In the genomic region with DNA sequence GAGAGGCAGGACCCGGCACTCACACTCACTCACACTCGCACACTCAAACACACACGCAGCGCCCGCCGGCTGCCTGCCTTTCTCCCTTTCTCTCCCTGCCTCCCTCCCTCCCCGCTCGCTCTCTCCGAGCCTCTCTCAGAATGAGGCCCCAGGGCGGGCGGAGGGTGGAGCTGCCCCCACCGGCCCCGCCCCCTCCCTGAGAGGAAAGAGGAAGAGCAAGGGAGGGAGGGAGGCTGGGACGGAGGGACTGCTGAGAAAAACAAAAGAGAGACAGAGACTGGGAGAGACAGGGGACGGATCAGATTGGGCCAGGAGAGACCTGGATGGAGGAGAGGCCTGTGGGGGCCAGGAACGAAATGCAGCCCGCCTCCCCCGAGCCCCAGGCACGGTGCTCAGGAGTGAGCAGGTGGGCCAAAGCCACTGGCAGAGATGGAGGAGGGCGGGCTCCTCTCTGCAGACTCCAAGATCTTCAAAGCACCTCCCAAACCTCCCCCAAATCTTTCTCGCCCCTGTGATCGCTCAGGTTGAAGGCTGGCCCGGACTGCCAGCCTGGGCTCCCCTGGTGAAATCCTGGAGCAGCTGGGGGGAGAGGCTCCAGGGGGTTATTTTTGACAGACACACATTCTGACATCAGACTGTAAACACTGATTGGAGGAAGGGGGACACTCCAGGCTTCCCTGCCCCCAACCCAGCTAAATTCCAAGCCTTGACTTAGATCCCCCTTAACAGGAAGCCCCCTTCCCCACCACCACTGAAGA, we compare ENCODE assay signal across 8 cellular contexts. TPM values are rescaled to one million over a fixed set of nuclear protein-coding genes. Genes with fewer than 3 reads are reported as not detected.
DNase-seq lines count a peak whose midpoint lies in the region; ATAC-seq lines count a peak whose summit lies in the region.

No MANE protein-coding gene starts in this region.

- peaks cover 62 to 65% of the 10 kb centered on the region in 2 donors for H3K4me1 Mint-ChIP-seq in effector memory CD8-positive, alpha-beta T cell (ENCODE audit: low read depth in 2 of 2)

- peak overlapping the region; percentile 89 to 91 for H3K4me3 Mint-ChIP-seq in effector memory CD8-positive, alpha-beta T cell

- H2BK120ac ChIP-seq in mesenchymal stem cell (ENCODE audit: low read depth, low read length) = peak overlapping the region; percentile 76

- peak overlapping the region; percentile 77 for H2AK5ac ChIP-seq in mesenchymal stem cell (ENCODE audit: low read length, severe bottlenecking)

- H3K36me3 ChIP-seq in BLaER1 (peaks cover 23% of the 10 kb centered on the region), mesenchymal stem cell (ENCODE audit: control insufficient read depth in 1 of 2, insufficient read depth in 2 of 2, low read depth in 1 of 2, low read length in 2 of 2) (peaks cover 17 to 20% of the 10 kb centered on the region in 2 experiments)

- H3K27me3 Mint-ChIP-seq in effector memory CD8-positive, alpha-beta T cell = no peaks in the 10 kb centered on the region

- peak overlapping the region; percentile 85 to 93 for H3K27ac Mint-ChIP-seq in effector memory CD8-positive, alpha-beta T cell

- peak overlapping the region; percentile 22 to 57 for H2BK12ac ChIP-seq in mesenchymal stem cell (ENCODE audit: low read length in 2 of 2)

- H3K36me3 Mint-ChIP-seq in effector memory CD8-positive, alpha-beta T cell (ENCODE audit: insufficient read depth) = peaks cover 31% of the 10 kb centered on the region

- H3K79me1 ChIP-seq in mesenchymal stem cell (replicated peaks; ENCODE audit: low read length, poor library complexity, severe bottlenecking) = peaks cover 11% of the 10 kb centered on the region

- peaks cover 65% of the 10 kb centered on the region for H4K20me1 ChIP-seq in BLaER1

- no peaks in the 10 kb centered on the region for H3K27me3 ChIP-seq in BLaER1
- H3K27me3 ChIP-seq in mesenchymal stem cell (ENCODE audit: control insufficient read depth in 1 of 2, insufficient read depth in 1 of 2, low read length in 2 of 2) = no peaks in the 10 kb centered on the region

- H3K18ac ChIP-seq in mesenchymal stem cell (ENCODE audit: low read depth in 1 of 2, low read length in 2 of 2) = peak overlapping the region; percentile 85 to 95

- H2AFZ ChIP-seq in mesenchymal stem cell (ENCODE audit: low read depth, low read length) = no peak overlapping the region

- peak overlapping the region; percentile 82 for H2BK15ac ChIP-seq in mesenchymal stem cell (ENCODE audit: low read depth, poor library complexity, severe bottlenecking)

- peak overlapping the region in 1 of 2 experiments; percentile 82 for H3K14ac ChIP-seq in mesenchymal stem cell (ENCODE audit: low read length in 2 of 2)

- peak overlapping the region; percentile 54 for H2BK5ac ChIP-seq in mesenchymal stem cell (ENCODE audit: low read depth, low read length, poor library complexity, severe bottlenecking)

- H3K4me1 ChIP-seq in BLaER1 (peaks cover 67% of the 10 kb centered on the region), mesenchymal stem cell (ENCODE audit: control insufficient read depth, insufficient read depth, low read depth, low read length) (peaks cover 37% of the 10 kb centered on the region)

- H3K9me3 ChIP-seq in BLaER1 = no peaks in the 10 kb centered on the region
- no peaks in the 10 kb centered on the region for H3K9me3 ChIP-seq in mesenchymal stem cell (ENCODE audit: control insufficient read depth, low read length)

- H3K4me2 ChIP-seq in BLaER1 (peak overlapping the region; percentile 98), mesenchymal stem cell (ENCODE audit: low read length, poor library complexity, severe bottlenecking) (peak overlapping the region; percentile 51)

- H4K8ac ChIP-seq in mesenchymal stem cell (ENCODE audit: low read length) = peak overlapping the region; percentile 53

- H3K4ac ChIP-seq in mesenchymal stem cell (ENCODE audit: low read depth in 1 of 2, low read length in 2 of 2) = peak overlapping the region; percentile 53 to 95

- DNase-seq in NCI-H82 (lab: John Stamatoyannopoulos, UW) (peak; percentile 91), mesenchymal stem cell (peak; percentile 90)
- DNase-seq in activated CD8-positive, alpha-beta memory T cell treated with anti-CD3 and anti-CD28 coated beads for 24 hours = peak; percentile 93
- DNase-seq in effector memory CD8-positive, alpha-beta T cell = peak; percentile 59 to 66 (median 63)
- peak; percentile 75 for DNase-seq in stimulated activated CD8-positive, alpha-beta memory T cell treated with anti-CD3 and anti-CD28 coated beads, Interleukin-12 subunit alpha, Interleukin-12 subunit beta, amount 100 ng/mL, for 4 hours (ENCODE audit: low read depth)

- ATAC-seq in GM19043 (IDR thresholded peaks at IDR 0.05; ENCODE audit: low read depth, unreplicated experiment) (peak; percentile 58), HG03432 (IDR thresholded peaks at IDR 0.05; ENCODE audit: unreplicated experiment) (peak; percentile 70)
- peak; percentile 66 for ATAC-seq in effector memory CD8-positive, alpha-beta T cell (replicated peaks)

- peak overlapping the region; percentile 63 for H4K91ac ChIP-seq in mesenchymal stem cell (ENCODE audit: low read length)

- peak overlapping the region in 1 of 2 experiments; percentile 53 for H3K23ac ChIP-seq in mesenchymal stem cell (ENCODE audit: low read length in 2 of 2)

- no peaks in the 10 kb centered on the region for H3K9me3 Mint-ChIP-seq in effector memory CD8-positive, alpha-beta T cell

- H3K27ac ChIP-seq in BLaER1 = peak overlapping the region; percentile 99
- H3K27ac ChIP-seq in mesenchymal stem cell (ENCODE audit: low read length, poor library complexity, severe bottlenecking) = peak overlapping the region; percentile 69

- peak overlapping the region; percentile 99 for H3K9ac ChIP-seq in BLaER1
- H3K9ac ChIP-seq in mesenchymal stem cell (ENCODE audit: low read length) = peak overlapping the region; percentile 85

- 0% methylated on average over 6 of the region's 23 CpGs for WGBS in mesenchymal stem cell

- H3K4me3 ChIP-seq in BLaER1 (peak overlapping the region; percentile 83), mesenchymal stem cell (ENCODE audit: insufficient read depth in 1 of 2, low read depth in 1 of 2, low read length in 2 of 2) (peak overlapping the region; percentile 80 to 84)

RNA-seq across cellular contexts. Expression of a gene that starts 5.1 kb away (rescaled TPM):
- polyA plus RNA-seq in mesenchymal stem cell (2013, experiment 1 of 2) = 84.4 TPM
- polyA plus RNA-seq in mesenchymal stem cell (2013, experiment 2 of 2) = 79.9 TPM

RNA-seq across cellular contexts. Expression of a gene that starts 17.8 kb away (rescaled TPM):
- polyA plus RNA-seq in mesenchymal stem cell (2013, experiment 1 of 2) = 25.0 TPM
- polyA plus RNA-seq in mesenchymal stem cell (2013, experiment 2 of 2) = 23.2 TPM

RNA-seq across cellular contexts. Expression of a gene that starts 37.1 kb away (rescaled TPM):
- polyA plus RNA-seq in mesenchymal stem cell (2013, experiment 1 of 2) = 45.7 TPM
- polyA plus RNA-seq in mesenchymal stem cell (2013, experiment 2 of 2) = 46.3 TPM

RNA-seq across cellular contexts. Expression of a gene that starts 49.9 kb away (rescaled TPM):
- polyA plus RNA-seq in mesenchymal stem cell (2013, experiment 1 of 2) = 7.8 TPM
- polyA plus RNA-seq in mesenchymal stem cell (2013, experiment 2 of 2) = 8.2 TPM

RNA-seq across cellular contexts. Expression of a gene that starts 59.1 kb away (rescaled TPM):
- polyA plus RNA-seq in mesenchymal stem cell (2013, experiment 1 of 2) = 10.2 TPM
- 9.6 TPM for polyA plus RNA-seq in mesenchymal stem cell (2013, experiment 2 of 2)

Comparison
In these comparisons a context has a peak if more than half of its experiments do, and no peak if none do; other contexts are left out.
1. Peak in every context shown above with its lines: DNase-seq, ATAC-seq, H3K4me3 ChIP-seq and H3K27ac ChIP-seq.